ENCODE assay signal across 33 cellular contexts in genomic region chr9:93865716-93866115, GRCh38.
"Had no signal": no experiment of that assay in that cellular context is flagged by ENCODE, and none has a peak within 500 bp of the region (broad histone marks: within the 10 kb centered on the region; RNA-seq: fewer than 3 reads in every experiment).

No MANE protein-coding gene starts in this region.

- H3K9me3 Mint-ChIP-seq: activated CD8-positive, alpha-beta T cell treated with anti-CD3 and anti-CD28 coated beads for 36 hours; activated naive CD4-positive, alpha-beta T cell treated with anti-CD3 and anti-CD28 coated beads for 36 hours; activated naive CD4-positive, alpha-beta T cell treated with anti-CD3 and anti-CD28 coated beads, Interleukin-2, amount 50 U/mL, for 24 hours; activated naive CD8-positive, alpha-beta T cell treated with anti-CD3 and anti-CD28 coated beads for 36 hours; activated naive CD8-positive, alpha-beta T cell treated with anti-CD3 and anti-CD28 coated beads, Interleukin-2, amount 50 U/mL, for 24 hours; activated T-cell treated with anti-CD3 and anti-CD28 coated beads, Interleukin-2, amount 50 U/mL, for 4 hours; activated T-helper 17 cell treated with anti-CD3 and anti-CD28 coated beads, Interleukin-2, amount 50 U/mL, for 72 hours; effector memory CD8-positive, alpha-beta T cell; T-helper 2 cell treated with Interferon-gamma antibody and Interleukin-4, amounts not matched to agents 5 μg/mL and 100 μg/mL, for 36 hours had no signal

- H3K36me3 Mint-ChIP-seq: activated naive CD4-positive, alpha-beta T cell treated with anti-CD3 and anti-CD28 coated beads, Interleukin-2, amount 50 U/mL, for 24 hours; activated naive CD8-positive, alpha-beta T cell treated with anti-CD3 and anti-CD28 coated beads for 36 hours had no signal

- H3K27ac Mint-ChIP-seq: activated CD4-positive, alpha-beta T cell treated with anti-CD3 and anti-CD28 coated beads for 36 hours; activated CD8-positive, alpha-beta T cell treated with anti-CD3 and anti-CD28 coated beads for 36 hours; activated naive CD4-positive, alpha-beta T cell treated with anti-CD3 and anti-CD28 coated beads for 36 hours; activated naive CD4-positive, alpha-beta T cell treated with anti-CD3 and anti-CD28 coated beads, Interleukin-2, amount 50 U/mL, for 24 hours; activated naive CD8-positive, alpha-beta T cell treated with anti-CD3 and anti-CD28 coated beads for 36 hours; activated naive CD8-positive, alpha-beta T cell treated with anti-CD3 and anti-CD28 coated beads, Interleukin-2, amount 50 U/mL, for 24 hours; activated T-helper 17 cell treated with anti-CD3 and anti-CD28 coated beads, Interleukin-2, amount 50 U/mL, for 72 hours; effector memory CD8-positive, alpha-beta T cell; T-helper 17 cell; T-helper 2 cell treated with Interferon-gamma antibody and Interleukin-4, amounts not matched to agents 5 μg/mL and 100 μg/mL, for 36 hours had no signal

- DNase-seq: activated CD4-positive, alpha-beta T cell treated with anti-CD3 and anti-CD28 coated beads for 36 hours; activated CD4-positive, alpha-beta T cell treated with anti-CD3 and anti-CD28 coated beads, Interleukin-2, amount 50 U/mL, for 1 hour; activated CD4-positive, alpha-beta T cell treated with anti-CD3 and anti-CD28 coated beads, Interleukin-2, amount 50 U/mL, for 48 hours; activated CD4-positive, CD25-positive, alpha-beta regulatory T cell; activated CD4-positive, CD25-positive, alpha-beta regulatory T cell treated with anti-CD3 and anti-CD28 coated beads, Interleukin-2, amount 50 U/mL, for 72 hours; activated CD8-positive, alpha-beta memory T cell treated with anti-CD3 and anti-CD28 coated beads for 24 hours; activated CD8-positive, alpha-beta T cell treated with anti-CD3 and anti-CD28 coated beads for 36 hours; activated effector memory CD4-positive, alpha-beta T cell treated with Interleukin-2 at 50 U/mL for 16 hours; activated gamma-delta T cell treated with Interleukin-2 at 50 U/mL for 16 hours; activated naive CD4-positive, alpha-beta T cell treated with anti-CD3 and anti-CD28 coated beads for 36 hours; activated naive CD8-positive, alpha-beta T cell treated with anti-CD3 and anti-CD28 coated beads for 36 hours; activated naive CD8-positive, alpha-beta T cell treated with anti-CD3 and anti-CD28 coated beads, Interleukin-2, amount 50 U/mL, for 24 hours; activated T-cell treated with anti-CD3 and anti-CD28 coated beads, Interleukin-2, amount 50 U/mL, for 4 hours; adrenal gland; amygdala; aorta; body of pancreas; caudate nucleus; cortex of kidney; dermis blood vessel endothelial cell; effector CD4-positive, alpha-beta T cell; effector memory CD8-positive, alpha-beta T cell; foreskin fibroblast; head of caudate nucleus; T-helper 1 cell; T-helper 17 cell; T1000 had no signal

- H3K27ac ChIP-seq: adrenal gland, body of pancreas, epithelial cell of prostate had no signal

- H3K36me3 ChIP-seq: adrenal gland had no signal

- H3K4me3 Mint-ChIP-seq: activated CD4-positive, alpha-beta T cell treated with anti-CD3 and anti-CD28 coated beads for 36 hours; activated CD8-positive, alpha-beta T cell treated with anti-CD3 and anti-CD28 coated beads for 36 hours; activated naive CD4-positive, alpha-beta T cell treated with anti-CD3 and anti-CD28 coated beads for 36 hours; activated naive CD4-positive, alpha-beta T cell treated with anti-CD3 and anti-CD28 coated beads, Interleukin-2, amount 50 U/mL, for 24 hours; activated naive CD8-positive, alpha-beta T cell treated with anti-CD3 and anti-CD28 coated beads for 36 hours; activated naive CD8-positive, alpha-beta T cell treated with anti-CD3 and anti-CD28 coated beads, Interleukin-2, amount 50 U/mL, for 24 hours; activated T-cell treated with anti-CD3 and anti-CD28 coated beads, Interleukin-2, amount 50 U/mL, for 4 hours; activated T-helper 17 cell treated with anti-CD3 and anti-CD28 coated beads, Interleukin-2, amount 50 U/mL, for 72 hours; effector memory CD8-positive, alpha-beta T cell; T-helper 2 cell treated with Interferon-gamma antibody and Interleukin-4, amounts not matched to agents 5 μg/mL and 100 μg/mL, for 36 hours had no signal

- ATAC-seq: activated CD4-positive, alpha-beta T cell treated with anti-CD3 and anti-CD28 coated beads for 36 hours; activated CD8-positive, alpha-beta T cell treated with anti-CD3 and anti-CD28 coated beads for 36 hours; activated naive CD8-positive, alpha-beta T cell treated with anti-CD3 and anti-CD28 coated beads, Interleukin-2, amount 50 U/mL, for 24 hours; activated T-cell treated with anti-CD3 and anti-CD28 coated beads, Interleukin-2, amount 50 U/mL, for 4 hours; activated T-helper 17 cell treated with anti-CD3 and anti-CD28 coated beads, Interleukin-2, amount 50 U/mL, for 72 hours; body of pancreas; effector memory CD8-positive, alpha-beta T cell; T-helper 17 cell had no signal

- H3K4me3 ChIP-seq: adrenal gland, body of pancreas had no signal

- H3K4me1 Mint-ChIP-seq: activated CD4-positive, alpha-beta T cell treated with anti-CD3 and anti-CD28 coated beads for 36 hours; activated naive CD4-positive, alpha-beta T cell treated with anti-CD3 and anti-CD28 coated beads, Interleukin-2, amount 50 U/mL, for 24 hours; activated naive CD8-positive, alpha-beta T cell treated with anti-CD3 and anti-CD28 coated beads for 36 hours; activated naive CD8-positive, alpha-beta T cell treated with anti-CD3 and anti-CD28 coated beads, Interleukin-2, amount 50 U/mL, for 24 hours; activated T-helper 17 cell treated with anti-CD3 and anti-CD28 coated beads, Interleukin-2, amount 50 U/mL, for 72 hours had no signal

- H3K9me3 ChIP-seq: adrenal gland, body of pancreas had no signal

- FAIRE-seq: endometrium, endothelial cell of umbilical vein had no signal

- H3K4me1 ChIP-seq: adrenal gland had no signal
